1 cellular context compared by ENCODE assay signal in the genomic region with DNA sequence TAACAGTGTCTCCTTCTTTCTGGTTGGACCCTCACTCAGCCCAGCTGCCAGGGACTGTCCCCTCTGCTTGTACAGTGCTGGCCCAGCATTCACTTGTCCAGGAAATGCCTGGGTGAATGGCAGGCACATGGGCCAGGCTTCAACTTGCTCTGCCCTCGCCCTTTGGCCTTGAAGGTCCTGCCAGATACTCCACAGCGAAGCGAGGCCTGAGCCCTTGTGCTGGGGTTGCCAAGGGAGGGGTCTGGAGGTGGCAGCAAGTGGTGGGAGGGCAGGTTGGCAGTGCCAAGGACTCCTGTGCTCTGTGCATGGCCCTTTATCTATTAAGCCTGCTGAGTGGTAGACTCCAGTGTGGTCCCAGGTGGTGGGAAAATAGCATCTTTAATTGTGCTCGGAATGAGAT.
TF ChIP-seq lines count a peak whose summit lies in the region.

No MANE protein-coding gene starts in this region.

TF ChIP-seq in H1, 55 proteins besides CTCF, POLR2A, EP300 and RAD21 (continued from another document):
- TF ChIP-seq, protein P1, sequence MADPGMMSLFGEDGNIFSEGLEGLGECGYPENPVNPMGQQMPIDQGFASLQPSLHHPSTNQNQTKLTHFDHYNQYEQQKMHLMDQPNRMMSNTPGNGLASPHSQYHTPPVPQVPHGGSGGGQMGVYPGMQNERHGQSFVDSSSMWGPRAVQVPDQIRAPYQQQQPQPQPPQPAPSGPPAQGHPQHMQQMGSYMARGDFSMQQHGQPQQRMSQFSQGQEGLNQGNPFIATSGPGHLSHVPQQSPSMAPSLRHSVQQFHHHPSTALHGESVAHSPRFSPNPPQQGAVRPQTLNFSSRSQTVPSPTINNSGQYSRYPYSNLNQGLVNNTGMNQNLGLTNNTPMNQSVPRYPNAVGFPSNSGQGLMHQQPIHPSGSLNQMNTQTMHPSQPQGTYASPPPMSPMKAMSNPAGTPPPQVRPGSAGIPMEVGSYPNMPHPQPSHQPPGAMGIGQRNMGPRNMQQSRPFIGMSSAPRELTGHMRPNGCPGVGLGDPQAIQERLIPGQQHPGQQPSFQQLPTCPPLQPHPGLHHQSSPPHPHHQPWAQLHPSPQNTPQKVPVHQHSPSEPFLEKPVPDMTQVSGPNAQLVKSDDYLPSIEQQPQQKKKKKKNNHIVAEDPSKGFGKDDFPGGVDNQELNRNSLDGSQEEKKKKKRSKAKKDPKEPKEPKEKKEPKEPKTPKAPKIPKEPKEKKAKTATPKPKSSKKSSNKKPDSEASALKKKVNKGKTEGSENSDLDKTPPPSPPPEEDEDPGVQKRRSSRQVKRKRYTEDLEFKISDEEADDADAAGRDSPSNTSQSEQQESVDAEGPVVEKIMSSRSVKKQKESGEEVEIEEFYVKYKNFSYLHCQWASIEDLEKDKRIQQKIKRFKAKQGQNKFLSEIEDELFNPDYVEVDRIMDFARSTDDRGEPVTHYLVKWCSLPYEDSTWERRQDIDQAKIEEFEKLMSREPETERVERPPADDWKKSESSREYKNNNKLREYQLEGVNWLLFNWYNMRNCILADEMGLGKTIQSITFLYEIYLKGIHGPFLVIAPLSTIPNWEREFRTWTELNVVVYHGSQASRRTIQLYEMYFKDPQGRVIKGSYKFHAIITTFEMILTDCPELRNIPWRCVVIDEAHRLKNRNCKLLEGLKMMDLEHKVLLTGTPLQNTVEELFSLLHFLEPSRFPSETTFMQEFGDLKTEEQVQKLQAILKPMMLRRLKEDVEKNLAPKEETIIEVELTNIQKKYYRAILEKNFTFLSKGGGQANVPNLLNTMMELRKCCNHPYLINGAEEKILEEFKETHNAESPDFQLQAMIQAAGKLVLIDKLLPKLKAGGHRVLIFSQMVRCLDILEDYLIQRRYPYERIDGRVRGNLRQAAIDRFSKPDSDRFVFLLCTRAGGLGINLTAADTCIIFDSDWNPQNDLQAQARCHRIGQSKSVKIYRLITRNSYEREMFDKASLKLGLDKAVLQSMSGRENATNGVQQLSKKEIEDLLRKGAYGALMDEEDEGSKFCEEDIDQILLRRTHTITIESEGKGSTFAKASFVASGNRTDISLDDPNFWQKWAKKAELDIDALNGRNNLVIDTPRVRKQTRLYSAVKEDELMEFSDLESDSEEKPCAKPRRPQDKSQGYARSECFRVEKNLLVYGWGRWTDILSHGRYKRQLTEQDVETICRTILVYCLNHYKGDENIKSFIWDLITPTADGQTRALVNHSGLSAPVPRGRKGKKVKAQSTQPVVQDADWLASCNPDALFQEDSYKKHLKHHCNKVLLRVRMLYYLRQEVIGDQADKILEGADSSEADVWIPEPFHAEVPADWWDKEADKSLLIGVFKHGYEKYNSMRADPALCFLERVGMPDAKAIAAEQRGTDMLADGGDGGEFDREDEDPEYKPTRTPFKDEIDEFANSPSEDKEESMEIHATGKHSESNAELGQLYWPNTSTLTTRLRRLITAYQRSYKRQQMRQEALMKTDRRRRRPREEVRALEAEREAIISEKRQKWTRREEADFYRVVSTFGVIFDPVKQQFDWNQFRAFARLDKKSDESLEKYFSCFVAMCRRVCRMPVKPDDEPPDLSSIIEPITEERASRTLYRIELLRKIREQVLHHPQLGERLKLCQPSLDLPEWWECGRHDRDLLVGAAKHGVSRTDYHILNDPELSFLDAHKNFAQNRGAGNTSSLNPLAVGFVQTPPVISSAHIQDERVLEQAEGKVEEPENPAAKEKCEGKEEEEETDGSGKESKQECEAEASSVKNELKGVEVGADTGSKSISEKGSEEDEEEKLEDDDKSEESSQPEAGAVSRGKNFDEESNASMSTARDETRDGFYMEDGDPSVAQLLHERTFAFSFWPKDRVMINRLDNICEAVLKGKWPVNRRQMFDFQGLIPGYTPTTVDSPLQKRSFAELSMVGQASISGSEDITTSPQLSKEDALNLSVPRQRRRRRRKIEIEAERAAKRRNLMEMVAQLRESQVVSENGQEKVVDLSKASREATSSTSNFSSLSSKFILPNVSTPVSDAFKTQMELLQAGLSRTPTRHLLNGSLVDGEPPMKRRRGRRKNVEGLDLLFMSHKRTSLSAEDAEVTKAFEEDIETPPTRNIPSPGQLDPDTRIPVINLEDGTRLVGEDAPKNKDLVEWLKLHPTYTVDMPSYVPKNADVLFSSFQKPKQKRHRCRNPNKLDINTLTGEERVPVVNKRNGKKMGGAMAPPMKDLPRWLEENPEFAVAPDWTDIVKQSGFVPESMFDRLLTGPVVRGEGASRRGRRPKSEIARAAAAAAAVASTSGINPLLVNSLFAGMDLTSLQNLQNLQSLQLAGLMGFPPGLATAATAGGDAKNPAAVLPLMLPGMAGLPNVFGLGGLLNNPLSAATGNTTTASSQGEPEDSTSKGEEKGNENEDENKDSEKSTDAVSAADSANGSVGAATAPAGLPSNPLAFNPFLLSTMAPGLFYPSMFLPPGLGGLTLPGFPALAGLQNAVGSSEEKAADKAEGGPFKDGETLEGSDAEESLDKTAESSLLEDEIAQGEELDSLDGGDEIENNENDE (IDR thresholded peaks at IDR 0.05; ENCODE audit: insufficient replicate concordance, low read length), result no peak
- TF ChIP-seq KDM5A (IDR thresholded peaks at IDR 0.05; ENCODE audit: low read length), result no peak
- TF ChIP-seq TAF1 (IDR thresholded peaks at IDR 0.05; ENCODE audit: low read depth, low read length), result no peak
- no peak for TF ChIP-seq BCL11A (IDR thresholded peaks at IDR 0.05; ENCODE audit: low read depth in 2 of 2, low read length in 2 of 2)
- TF ChIP-seq YY1 (IDR thresholded peaks at IDR 0.05; ENCODE audit: low read depth, low read length), result no peak
